ENCODE assay signal across 8 cellular contexts in genomic region chr4:37762294-37763163, GRCh38.
DNase-seq lines count a peak whose midpoint lies in the region; ATAC-seq and TF ChIP-seq lines count a peak whose summit lies in the region.

No MANE protein-coding gene starts in this region.

- DNase-seq in stimulated activated CD8-positive, alpha-beta memory T cell treated with anti-CD3 and anti-CD28 coated beads, Interleukin-4, amount 100 ng/mL, for 24 hours (ENCODE audit: low read depth), result peak; percentile 4
- DNase-seq in stimulated activated CD8-positive, alpha-beta memory T cell treated with anti-CD3 and anti-CD28 coated beads, Interleukin-4, amount 100 ng/mL, for 48 hours, result no peak
- DNase-seq in RKO (ENCODE audit: low spot score) (peak; percentile 35), fibroblast of villous mesenchyme (ENCODE audit: low read depth) (peak; percentile 21), GM13976 (ENCODE audit: low spot score) (no peak)
- DNase-seq in CD4-positive, alpha-beta memory T cell, result no peak

- no peaks in the 10 kb centered on the region for H3K27me3 ChIP-seq in CD4-positive, alpha-beta memory T cell (ENCODE audit: insufficient read depth, low read length)

- H3K4me3 Mint-ChIP-seq in CD4-positive, alpha-beta memory T cell, result no peak overlapping the region

- H3K27ac Mint-ChIP-seq in CD4-positive, alpha-beta memory T cell, result no peak overlapping the region

- peaks cover 0 to 1% of the 10 kb centered on the region in 2 donors for H3K27me3 Mint-ChIP-seq in CD4-positive, alpha-beta memory T cell

- TF ChIP-seq CTCF in fibroblast of villous mesenchyme (IDR thresholded peaks at IDR 0.05; ENCODE audit: insufficient read depth, low read depth, low read length), result no peak
- no peak for TF ChIP-seq CTCF in GM13976 (IDR thresholded peaks at IDR 0.05; ENCODE audit: borderline replicate concordance, control extremely low read depth, extremely low read depth, insufficient read depth, missing control alignments)

- no peaks in the 10 kb centered on the region for H3K9me3 ChIP-seq in CD4-positive, alpha-beta memory T cell (ENCODE audit: control insufficient read depth in 1 of 2, low read length in 2 of 2)

- no peak overlapping the region for H3K27ac ChIP-seq in CD4-positive, alpha-beta memory T cell (ENCODE audit: low read depth, low read length)

- no peak for ATAC-seq in HG02981 (IDR thresholded peaks at IDR 0.05; ENCODE audit: unreplicated experiment)
- ATAC-seq in GM21526 (IDR thresholded peaks at IDR 0.05; ENCODE audit: low FRiP score, unreplicated experiment), result no peak

- CTCF ChIA-PET in CD4-positive, alpha-beta memory T cell (lab: Charles Lee; ENCODE audit: partially characterized antibody), result interaction anchor here (0.6 to 1.3 kb wide), 2 partner anchors 18 to 161 kb away, joined by 3 read pairs; no protein-coding TSS in a partner anchor

- intact Hi-C loops in CD4-positive, alpha-beta memory T cell (cut with micrococcal nuclease), result no loop called here

- H3K4me1 ChIP-seq in CD4-positive, alpha-beta memory T cell (ENCODE audit: insufficient read depth, low read length), result no peaks in the 10 kb centered on the region

- no peaks in the 10 kb centered on the region for H3K9me3 Mint-ChIP-seq in CD4-positive, alpha-beta memory T cell

- no peaks in the 10 kb centered on the region for H3K36me3 ChIP-seq in CD4-positive, alpha-beta memory T cell (ENCODE audit: insufficient read depth, low read length)

- H3K4me3 ChIP-seq in fibroblast of villous mesenchyme (ENCODE audit: low read depth, low read length), result no peak overlapping the region
- H3K4me3 ChIP-seq in CD4-positive, alpha-beta memory T cell (ENCODE audit: low read length in 2 of 2), result no peak overlapping the region

- H3K36me3 Mint-ChIP-seq in CD4-positive, alpha-beta memory T cell, result no peaks in the 10 kb centered on the region

- in situ Hi-C loops in GM13976 (cut with MboI; ENCODE audit: low sequenced_read_pairs, unreplicated experiment), result no loop called here

- peaks cover 0 to 5% (median 1%) of the 10 kb centered on the region in 4 donors for H3K4me1 Mint-ChIP-seq in CD4-positive, alpha-beta memory T cell

- POLR2A ChIA-PET in CD4-positive, alpha-beta memory T cell (lab: Charles Lee; ENCODE audit: partially characterized antibody), result no interaction called here

Comparison
In these comparisons a context has a peak if more than half of its experiments do, and no peak if none do; other contexts are left out.
1. DNase-seq: peak in stimulated activated CD8-positive, alpha-beta memory T cell treated with anti-CD3 and anti-CD28 coated beads, Interleukin-4, amount 100 ng/mL, for 24 hours (single experiment), RKO (single experiment) and fibroblast of villous mesenchyme (single experiment); none in stimulated activated CD8-positive, alpha-beta memory T cell treated with anti-CD3 and anti-CD28 coated beads, Interleukin-4, amount 100 ng/mL, for 48 hours (single experiment), CD4-positive, alpha-beta memory T cell (0 of 5) and GM13976 (single experiment).